10 cellular contexts compared by ENCODE assay signal in the genomic region with DNA sequence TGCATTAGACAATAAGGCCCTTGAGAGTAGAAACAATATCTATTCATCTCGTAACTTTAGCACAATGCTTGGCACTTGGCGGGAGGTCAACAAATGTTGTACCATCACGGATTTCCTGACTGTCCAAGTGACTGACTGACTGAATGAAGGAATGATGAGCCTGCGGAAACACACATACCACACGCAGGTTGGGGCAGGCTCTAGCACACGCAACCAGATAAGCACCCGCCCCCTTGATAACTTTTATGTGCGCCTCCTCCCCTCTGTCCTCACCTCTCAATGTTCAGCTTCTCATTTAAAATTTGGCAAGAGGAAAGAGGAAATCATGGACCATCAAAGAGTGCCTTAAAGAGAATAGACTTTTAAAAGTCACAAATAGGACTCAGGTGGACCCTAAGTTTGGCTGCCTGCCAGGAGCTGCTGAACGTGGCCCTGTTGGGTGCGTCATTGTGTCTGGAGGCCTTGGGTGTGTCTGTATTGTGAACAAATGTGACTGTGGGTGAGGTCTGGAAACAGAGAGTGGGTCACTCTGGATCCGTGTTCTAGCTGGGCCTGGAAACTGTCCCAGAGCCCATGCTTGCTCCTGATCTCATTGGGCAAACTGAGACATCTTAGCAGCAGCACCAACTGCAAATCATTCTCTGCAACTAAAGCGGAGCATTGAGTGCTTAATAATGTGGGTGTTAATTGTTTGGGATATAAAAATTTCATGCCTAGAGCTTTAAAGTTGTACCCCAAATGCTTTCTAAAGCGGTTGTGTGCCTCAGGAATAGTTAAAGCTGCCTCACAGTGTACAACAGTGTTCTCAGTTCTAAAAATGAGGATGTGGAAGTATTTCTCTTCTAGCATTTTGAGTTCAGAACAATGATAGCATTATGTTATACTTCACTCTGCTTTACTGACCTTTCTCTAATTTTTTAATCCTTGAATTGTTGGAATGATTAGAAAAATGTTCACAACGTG. TPM values are rescaled to one million over a fixed set of nuclear protein-coding genes. Genes with fewer than 3 reads are reported as not detected.
DNase-seq lines count a peak whose midpoint lies in the region; ATAC-seq, FAIRE-seq and TF ChIP-seq lines count a peak whose summit lies in the region.
"Had no signal": no experiment of that assay in that cellular context is flagged by ENCODE, and none has a peak within 500 bp of the region (broad histone marks: within the 10 kb centered on the region; RNA-seq: fewer than 3 reads in every experiment).

No MANE protein-coding gene starts in this region.

- peaks cover 13% of the 10 kb centered on the region for H3K4me1 ChIP-seq in Loucy (ENCODE audit: insufficient read depth, low read length, poor library complexity, severe bottlenecking)
- no peaks in the 10 kb centered on the region for H3K4me1 ChIP-seq in GM12878 (ENCODE audit: control insufficient read depth, insufficient read depth, low read length)
- no peaks in the 10 kb centered on the region for H3K4me1 ChIP-seq in kidney (ENCODE audit: control insufficient read depth in 1 of 2, insufficient read depth in 1 of 2, low read depth in 1 of 2, low read length in 2 of 2)

- RAD21 ChIA-PET in GM12878 (lab: Charles Lee; ENCODE audit: unreplicated experiment) = interaction anchor here (0.6 to 1.5 kb wide), 5 partner anchors 47 to 365 kb away, joined by 3 to 7 read pairs (median 3); a partner anchor contains a TSS

- no peaks in the 10 kb centered on the region for H3K27me3 ChIP-seq in Loucy (ENCODE audit: insufficient read depth, low read length, poor library complexity, severe bottlenecking)
- H3K27me3 ChIP-seq in GM12878 (replicated peaks in 1 of 2; ENCODE audit: control insufficient read depth in 2 of 2, insufficient read depth in 2 of 2, low read length in 1 of 2) = 0 out of 4 replicates have a peak, but pooled peaks cover 0 to 2% of the 10 kb centered on the region in 2 experiments

- H3K4me3 ChIP-seq in Loucy (ENCODE audit: low read length, poor library complexity, severe bottlenecking) (no peak overlapping the region), GM12878 (no peak overlapping the region), kidney (ENCODE audit: low read length in 2 of 2) (no peak overlapping the region)

- CTCF ChIA-PET in GM12878 (lab: Yijun Ruan, JAX) = interaction anchor here (0.8 to 3.6 kb wide), 2 partner anchors 67 to 88 kb away, joined by 3 to 22 read pairs; no protein-coding TSS in a partner anchor

- SMC1A ChIA-PET in GM12878 (lab: Charles Lee; ENCODE audit: uncharacterized antibody, unreplicated experiment) = interaction anchor here (0.7 to 2.6 kb wide), 9 partner anchors 17 to 115 kb away, joined by 3 to 10 read pairs (median 4); no protein-coding TSS in a partner anchor

- H3K36me3 ChIP-seq in Loucy (ENCODE audit: insufficient read depth, low read length) = no peaks in the 10 kb centered on the region
- no peaks in the 10 kb centered on the region for H3K36me3 ChIP-seq in GM12878 (ENCODE audit: control insufficient read depth in 2 of 2, insufficient read depth in 2 of 2, low read length in 1 of 2)
- no peaks in the 10 kb centered on the region for H3K36me3 ChIP-seq in kidney (ENCODE audit: control insufficient read depth in 1 of 2, insufficient read depth in 2 of 2, low read length in 2 of 2)

- intact Hi-C loops in GM12878 (cut with micrococcal nuclease; ENCODE audit: unreplicated experiment) = no loop called here
- intact Hi-C loops in kidney (cut with DNase I) = no loop called here

- no peak overlapping the region for H3K4me3 Mint-ChIP-seq in endothelial cell (ENCODE audit: unreplicated experiment)

- no peaks in the 10 kb centered on the region for H3K36me3 Mint-ChIP-seq in endothelial cell (ENCODE audit: low read depth, unreplicated experiment)

- no peaks in the 10 kb centered on the region for H3K9me2 ChIP-seq in Loucy (replicated peaks; ENCODE audit: low read depth, low read length)

- no peak overlapping the region for H3K27ac ChIP-seq in GM12878 (ENCODE audit: control insufficient read depth, insufficient read depth)
- peak overlapping the region in 1 of 2 donors; percentile 26 for H3K27ac ChIP-seq in kidney (ENCODE audit: low read depth in 2 of 2, low read length in 2 of 2)
- H3K27ac ChIP-seq in temporal lobe (ENCODE audit: low read depth, low read length) = peak overlapping the region; percentile 90

- H3K4me2 ChIP-seq in Loucy (ENCODE audit: low read depth, low read length, poor library complexity, severe bottlenecking) (no peak overlapping the region), GM12878 (ENCODE audit: control insufficient read depth, insufficient read depth) (no peak overlapping the region)

- H3K79me2 ChIP-seq in Loucy (ENCODE audit: insufficient read depth, low read length) = no peaks in the 10 kb centered on the region
- no peaks in the 10 kb centered on the region for H3K79me2 ChIP-seq in GM12878 (ENCODE audit: control insufficient read depth, insufficient read depth, low read length)

- POLR2A ChIA-PET in GM12878 (lab: Charles Lee) = interaction anchor here (0.9 to 1.1 kb wide), 2 partner anchors 17 to 49 kb away, joined by 3 read pairs; no protein-coding TSS in a partner anchor

- in situ Hi-C loops in GM12878 (cut with MboI) = loop anchor here (5.0 kb wide), 1 partner anchor 81 kb away; no protein-coding TSS in a partner anchor

- no peak for TF ChIP-seq EP300 in GM12878 (IDR thresholded peaks at IDR 0.05; ENCODE audit: borderline replicate concordance in 1 of 2, control insufficient read depth in 1 of 2, low read depth in 2 of 2, low read length in 2 of 2)

- H3K9me3 Mint-ChIP-seq in endothelial cell (ENCODE audit: unreplicated experiment) = no peaks in the 10 kb centered on the region

- H3K9me3 ChIP-seq in Loucy (ENCODE audit: insufficient read depth, low read depth, low read length) (no peaks in the 10 kb centered on the region), GM12878 (replicated peaks; ENCODE audit: control insufficient read depth, insufficient read depth, low read length) (no peaks in the 10 kb centered on the region; the same call in 2 of the 3 replicates), kidney (ENCODE audit: control insufficient read depth in 1 of 2, low read length in 2 of 2) (no peaks in the 10 kb centered on the region)

- H3K27me3 Mint-ChIP-seq in endothelial cell (ENCODE audit: unreplicated experiment) = peaks cover 2% of the 10 kb centered on the region

- no TSS peak for BruUV-seq in GM12878 (replicated peaks; lab: Mats Ljungman, UMichigan)

- FAIRE-seq in GM12878 (lab: Jason Lieb, UNC) = no peak
- FAIRE-seq in kidney (lab: Jason Lieb, UNC) = no peak
- FAIRE-seq: G401.6 had no signal

- H2AFZ ChIP-seq in Loucy (ENCODE audit: low read length) = peak overlapping the region; percentile 30; the same call in 1 of the 2 replicates
- no peak overlapping the region for H2AFZ ChIP-seq in GM12878 (ENCODE audit: control insufficient read depth, low read depth, low read length)

- TF ChIP-seq RAD21 in GM12878 (IDR thresholded peaks at IDR 0.05; ENCODE audit: insufficient read depth, low read depth, low read length) = no peak

- no peak overlapping the region for H3K9ac ChIP-seq in Loucy (ENCODE audit: low read depth, low read length, poor library complexity, severe bottlenecking)
- no peak overlapping the region for H3K9ac ChIP-seq in GM12878 (ENCODE audit: control insufficient read depth, insufficient read depth, low read length)
- H3K9ac ChIP-seq in kidney (ENCODE audit: low read length in 2 of 2) = no peak overlapping the region

- no peak overlapping the region for H3K27ac Mint-ChIP-seq in endothelial cell (ENCODE audit: unreplicated experiment)

- 0 out of 3 replicates have a peak, but pooled peaks have one; percentile 31 for ATAC-seq in GM12878
- no peak for ATAC-seq in HG02970 (IDR thresholded peaks at IDR 0.05; ENCODE audit: low FRiP score, unreplicated experiment)

- H4K20me1 ChIP-seq in Loucy (ENCODE audit: insufficient read depth, low read length, poor library complexity, severe bottlenecking) = no peaks in the 10 kb centered on the region
- H4K20me1 ChIP-seq in GM12878 (ENCODE audit: control insufficient read depth, insufficient read depth) = no peaks in the 10 kb centered on the region

- 86% methylated on average over 14 of the region's 14 CpGs for WGBS in GM12878 (ENCODE audit: insufficient coverage, insufficient replicate concordance, low lambda C conversion rate, missing lambda C conversion rate)

- DNase-seq in GM12878 (ENCODE audit: low read depth, low spot score) (no peak), kidney (peak; percentile 83), endothelial cell (ENCODE audit: low spot score) (no peak)
- DNase-seq in stimulated activated CD4-positive, alpha-beta T cell treated with anti-CD3 and anti-CD28 coated beads, Interleukin-2, amount 100 ng/mL, for 48 hours = no peak
- DNase-seq: KBM-7; stimulated activated CD4-positive, alpha-beta T cell treated with anti-CD3 and anti-CD28 coated beads, Interleukin-4, amount 100 ng/mL, for 4 hours had no signal

- peaks cover 3% of the 10 kb centered on the region for H3K4me1 Mint-ChIP-seq in endothelial cell (ENCODE audit: unreplicated experiment)

- H3F3A ChIP-seq in Loucy (ENCODE audit: low read depth) = no peaks in the 10 kb centered on the region

- no peak for TF ChIP-seq POLR2A in GM12878 (IDR thresholded peaks at IDR 0.05; ENCODE audit: low read depth, low read length)

- TF ChIP-seq CTCF in Loucy (conservative IDR thresholded peaks at IDR 0.05; ENCODE audit: low read length) (no peak), GM12878 (IDR thresholded peaks at IDR 0.05 in 2 of 3, conservative IDR thresholded peaks at IDR 0.05 in 1 of 3; ENCODE audit: control insufficient read depth in 2 of 3, extremely low read depth in 1 of 3, insufficient read depth in 1 of 3, low read depth in 3 of 3, low read length in 3 of 3) (no peak), kidney (IDR thresholded peaks at IDR 0.05; ENCODE audit: borderline replicate concordance, extremely low read depth, insufficient read depth) (no peak), endothelial cell (IDR thresholded peaks at IDR 0.05; ENCODE audit: unreplicated experiment) (no peak)

RNA-seq across cellular contexts. Expression of a gene that starts 47.6 kb away (rescaled TPM):
- 8.0 TPM in 2 replicates for total RNA-seq in GM12878 (2013; cell fraction: nucleolus; rRNA removed)
- total RNA-seq in GM12878 (2014; rRNA removed) (8.8 and 9.2 TPM in 2 replicates), GM12878 (2014; rRNA removed; fragmentation: Illumina TruSeq; extraction: Trizol) (5.3 and 6.2 TPM in 2 replicates), GM12878 (2021) (11.2 and 12.4 TPM in 2 replicates), kidney (27.6 TPM), temporal lobe (15.0 TPM), endothelial cell (ENCODE audit: unreplicated experiment) (48.9 TPM)
- 1.2 TPM for polyA plus RNA-seq in GM12878 (2011; ENCODE audit: low read depth)
- polyA plus RNA-seq in GM12878 (2011; rRNA removed) (14.0 and 19.3 TPM in 2 replicates), GM12878 (2014; fragmentation: Illumina TruSeq; extraction: Trizol) (5.9 and 6.1 TPM in 2 replicates), GM12878 (2014; fragmentation: Nextera tagmentation; extraction: Ambion mirVana) (1 to 10 TPM; 2.9 to 3.0 TPM), GM12878 (2014; rRNA removed) (6.9 and 8.0 TPM in 2 replicates), GM12878 (2016; fragmentation: Nextera tagmentation; extraction: Ambion mirVana) (1 to 10 TPM in 1 of 2 experiments, under 1 TPM in 1; 0.59 to 1.3 TPM), kidney (ENCODE audit: insufficient read depth, low read depth, low replicate concordance) (5.6 TPM)
- 23.8 and 25.9 TPM in 2 replicates for polyA plus RNA-seq in GM12878 (2011; cell fraction: cytosol; rRNA removed)
- polyA plus RNA-seq in GM12878 (2011; cell fraction: nucleus; rRNA removed) = 34.2 and 36.9 TPM in 2 replicates
- 1.5 and 4.0 TPM in 2 replicates for polyA plus RNA-seq in GM12878 (2012)
- 25.7 and 35.5 TPM in 2 replicates for polyA minus RNA-seq in GM12878 (2011; rRNA and poly(A)+ RNA removed)
- polyA minus RNA-seq in GM12878 (2011; cell fraction: cytosol; rRNA and poly(A)+ RNA removed) = 9.1 and 12.7 TPM in 2 replicates
- polyA minus RNA-seq in GM12878 (2011; cell fraction: nucleus; rRNA and poly(A)+ RNA removed) = 9.8 and 15.8 TPM in 2 replicates
